25 cellular contexts compared by ENCODE assay signal in the genomic region with DNA sequence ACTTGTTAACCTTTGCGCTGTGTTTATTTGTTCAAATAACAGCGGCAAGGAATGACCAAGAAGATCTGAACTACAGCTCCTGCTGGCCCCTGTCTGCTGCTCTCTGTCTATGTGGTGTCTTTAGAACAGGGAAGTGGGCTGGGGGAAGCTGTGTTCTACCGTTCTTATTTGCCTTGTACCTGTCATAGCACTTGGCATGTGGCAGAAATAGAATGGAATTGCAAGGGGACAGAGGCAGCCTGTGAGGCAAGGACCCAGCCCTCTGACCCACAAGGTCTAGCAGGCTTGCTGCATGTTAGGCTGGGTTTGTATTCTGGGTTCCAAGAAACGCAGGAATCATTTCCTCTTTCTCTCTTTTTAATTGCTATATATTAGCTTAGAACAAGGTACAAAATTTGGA. TPM values are rescaled to one million over a fixed set of nuclear protein-coding genes. Genes with fewer than 3 reads are reported as not detected.
"Had no signal": no experiment of that assay in that cellular context is flagged by ENCODE, and none has a peak within 500 bp of the region (broad histone marks: within the 10 kb centered on the region; RNA-seq: fewer than 3 reads in every experiment).

No MANE protein-coding gene starts in this region.

- ATAC-seq: heart right ventricle; left ventricle myocardium superior; stimulated activated naive CD8-positive, alpha-beta T cell treated with anti-CD3 and anti-CD28 coated beads, Interleukin-15, Interleukin-2, amounts not matched to agents 100 U/mL and 50 U/mL, for 24 hours had no signal

- DNase-seq: activated CD4-positive, alpha-beta T cell treated with anti-CD3 and anti-CD28 coated beads for 4 hours; activated CD4-positive, alpha-beta T cell treated with anti-CD3 and anti-CD28 coated beads, Interleukin-2, amount 50 U/mL, for 4 hours; activated CD8-positive, alpha-beta memory T cell treated with anti-CD3 and anti-CD28 coated beads for 24 hours; activated effector memory CD4-positive, alpha-beta T cell treated with anti-CD3 and anti-CD28 coated beads, Interleukin-2, amount 50 U/mL, for 16 hours; activated naive CD4-positive, alpha-beta T cell treated with anti-CD3 and anti-CD28 coated beads for 36 hours; activated naive CD8-positive, alpha-beta T cell treated with anti-CD3 and anti-CD28 coated beads for 36 hours; adrenal gland; cortex of kidney; foreskin fibroblast; heart right ventricle; left ventricle myocardium superior; right lobe of liver; stimulated activated CD4-positive, alpha-beta T cell treated with anti-CD3 and anti-CD28 coated beads, Interleukin-12 subunit alpha, Interleukin-12 subunit beta, amount 100 ng/mL, for 4 hours; stimulated activated CD4-positive, alpha-beta T cell treated with anti-CD3 and anti-CD28 coated beads, Interleukin-4, amount 100 ng/mL, for 1 hour; stimulated activated naive CD8-positive, alpha-beta T cell treated with anti-CD3 and anti-CD28 coated beads, Interleukin-15, Interleukin-2, amounts not matched to agents 100 U/mL and 50 U/mL, for 24 hours; T-helper 1 cell; thyroid gland had no signal

- H3K36me3 ChIP-seq: adrenal gland, ascending aorta, heart right ventricle, neutrophil, thyroid gland had no signal

- H3K27ac ChIP-seq: adrenal gland, ascending aorta, heart right ventricle, neutrophil, thyroid gland had no signal

- H3K27me3 ChIP-seq: adrenal gland, ascending aorta, heart right ventricle, neutrophil, right lobe of liver, thyroid gland had no signal

- H3K4me3 ChIP-seq: adrenal gland, ascending aorta, heart right ventricle, right lobe of liver, thyroid gland had no signal

- H3K9me3 ChIP-seq: adrenal gland, ascending aorta, heart right ventricle, neutrophil, right lobe of liver, thyroid gland had no signal

RNA-seq across cellular contexts. Expression of gene HMGCS2, which starts 20.7 kb away (rescaled TPM):
- total RNA-seq: activated naive CD4-positive, alpha-beta T cell treated with anti-CD3 and anti-CD28 coated beads for 36 hours; activated naive CD8-positive, alpha-beta T cell treated with anti-CD3 and anti-CD28 coated beads for 36 hours; activated T-helper 1 cell treated with anti-CD3 and anti-CD28 coated beads, Interleukin-12 subunit alpha, Interleukin-12 subunit beta, Interleukin-2, Interleukin-4 antibody, amounts not matched to agents 30 ng/mL and 10 ng/mL and 1 ng/mL, durations not matched to agents 14 hours and 24 hours and 36 hours; endothelial cell of umbilical vein; glomerular endothelial cell; mammary epithelial cell; osteocyte; renal cortical epithelial cell had no signal
- polyA plus RNA-seq: endothelial cell of umbilical vein, mammary epithelial cell had no signal
